ENCODE assay signal across 23 cellular contexts in genomic region chr17:19833914-19834313, GRCh38.
"Had no signal": no experiment of that assay in that cellular context is flagged by ENCODE, and none has a peak within 500 bp of the region (broad histone marks: within the 10 kb centered on the region; RNA-seq: fewer than 3 reads in every experiment).

No MANE protein-coding gene starts in this region.

- H3K27me3 Mint-ChIP-seq: activated naive CD8-positive, alpha-beta T cell treated with anti-CD3 and anti-CD28 coated beads for 36 hours; natural killer cell treated with Interleukin-12 subunit alpha and Interleukin-12 subunit beta and Interleukin-15 and Interleukin-18, amount 100 ng/mL, for 72 hours; stimulated activated memory B cell treated with anti-CD40 and anti-IgM and Interleukin-4, amounts not matched to agents 10 μg/mL and 1 μg/mL and 100 μg/mL, for 72 hours had no signal

- H3K4me1 ChIP-seq: lower lobe of right lung, pancreas, sigmoid colon, spleen, testis, upper lobe of right lung had no signal

- FAIRE-seq: pancreas had no signal

- H3K27ac ChIP-seq: dorsolateral prefrontal cortex, lower lobe of right lung, neutrophil, pancreas, sigmoid colon, spleen, testis, upper lobe of right lung had no signal

- H3K36me3 ChIP-seq: neutrophil, pancreas had no signal

- H3K9me3 Mint-ChIP-seq: natural killer cell treated with Interleukin-12 subunit alpha and Interleukin-12 subunit beta and Interleukin-15 and Interleukin-18, amount 100 ng/mL, for 72 hours had no signal

- ATAC-seq: activated CD4-positive, CD25-positive, alpha-beta regulatory T cell treated with anti-CD3 and anti-CD28 coated beads, Interleukin-2, amount 50 U/mL, for 24 hours; lower lobe of right lung; natural killer cell treated with Interleukin-12 subunit alpha and Interleukin-12 subunit beta and Interleukin-15 and Interleukin-18, amount 100 ng/mL, for 72 hours; pancreas; stimulated activated memory B cell treated with anti-CD40 and anti-IgM and Interleukin-4, amounts not matched to agents 10 μg/mL and 1 μg/mL and 100 μg/mL, for 72 hours; upper lobe of right lung had no signal

- H3K4me1 Mint-ChIP-seq: mesothelial cell of epicardium; stimulated activated memory B cell treated with anti-CD40 and anti-IgM and Interleukin-4, amounts not matched to agents 10 μg/mL and 1 μg/mL and 100 μg/mL, for 72 hours had no signal

- H3K27me3 ChIP-seq: dorsolateral prefrontal cortex, neutrophil, pancreas, sigmoid colon, spleen, testis, upper lobe of right lung had no signal

- H3K9me3 ChIP-seq: lower lobe of right lung, neutrophil, pancreas, sigmoid colon, testis, upper lobe of right lung had no signal

- H3K4me3 Mint-ChIP-seq: activated naive CD8-positive, alpha-beta T cell treated with anti-CD3 and anti-CD28 coated beads for 36 hours; activated T-helper 1 cell treated with anti-CD3 and anti-CD28 coated beads, Interleukin-12 subunit alpha, Interleukin-12 subunit beta, Interleukin-2, Interleukin-4 antibody, amounts not matched to agents 30 ng/mL and 10 ng/mL and 1 ng/mL, durations not matched to agents 14 hours and 24 hours and 36 hours; mesothelial cell of epicardium; natural killer cell treated with Interleukin-12 subunit alpha and Interleukin-12 subunit beta and Interleukin-15 and Interleukin-18, amount 100 ng/mL, for 72 hours; stimulated activated memory B cell treated with anti-CD40 and anti-IgM and Interleukin-4, amounts not matched to agents 10 μg/mL and 1 μg/mL and 100 μg/mL, for 72 hours had no signal

- H3K27ac Mint-ChIP-seq: activated naive CD8-positive, alpha-beta T cell treated with anti-CD3 and anti-CD28 coated beads for 36 hours; activated T-helper 1 cell treated with anti-CD3 and anti-CD28 coated beads, Interleukin-12 subunit alpha, Interleukin-12 subunit beta, Interleukin-2, Interleukin-4 antibody, amounts not matched to agents 30 ng/mL and 10 ng/mL and 1 ng/mL, durations not matched to agents 14 hours and 24 hours and 36 hours; mesothelial cell of epicardium; natural killer cell treated with Interleukin-12 subunit alpha and Interleukin-12 subunit beta and Interleukin-15 and Interleukin-18, amount 100 ng/mL, for 72 hours; stimulated activated memory B cell treated with anti-CD40 and anti-IgM and Interleukin-4, amounts not matched to agents 10 μg/mL and 1 μg/mL and 100 μg/mL, for 72 hours had no signal

- H3K4me3 ChIP-seq: dorsolateral prefrontal cortex, lower lobe of right lung, pancreas, sigmoid colon, spleen, testis, upper lobe of right lung had no signal

- DNase-seq: activated naive CD8-positive, alpha-beta T cell treated with anti-CD3 and anti-CD28 coated beads for 36 hours; activated T-cell treated with anti-CD3 and anti-CD28 coated beads for 4 hours; amygdala; dorsolateral prefrontal cortex; erythroblast; foreskin melanocyte; glutamatergic neuron; hippocampal formation; islet precursor cell; lower lobe of right lung; pancreas; sigmoid colon; spleen; stimulated activated CD4-positive, alpha-beta T cell treated with anti-CD3 and anti-CD28 coated beads, Interleukin-4, amount 100 ng/mL, for 4 hours; T-helper 9 cell; testis; upper lobe of right lung had no signal
